8 cellular contexts compared by ENCODE assay signal in the genomic region with DNA sequence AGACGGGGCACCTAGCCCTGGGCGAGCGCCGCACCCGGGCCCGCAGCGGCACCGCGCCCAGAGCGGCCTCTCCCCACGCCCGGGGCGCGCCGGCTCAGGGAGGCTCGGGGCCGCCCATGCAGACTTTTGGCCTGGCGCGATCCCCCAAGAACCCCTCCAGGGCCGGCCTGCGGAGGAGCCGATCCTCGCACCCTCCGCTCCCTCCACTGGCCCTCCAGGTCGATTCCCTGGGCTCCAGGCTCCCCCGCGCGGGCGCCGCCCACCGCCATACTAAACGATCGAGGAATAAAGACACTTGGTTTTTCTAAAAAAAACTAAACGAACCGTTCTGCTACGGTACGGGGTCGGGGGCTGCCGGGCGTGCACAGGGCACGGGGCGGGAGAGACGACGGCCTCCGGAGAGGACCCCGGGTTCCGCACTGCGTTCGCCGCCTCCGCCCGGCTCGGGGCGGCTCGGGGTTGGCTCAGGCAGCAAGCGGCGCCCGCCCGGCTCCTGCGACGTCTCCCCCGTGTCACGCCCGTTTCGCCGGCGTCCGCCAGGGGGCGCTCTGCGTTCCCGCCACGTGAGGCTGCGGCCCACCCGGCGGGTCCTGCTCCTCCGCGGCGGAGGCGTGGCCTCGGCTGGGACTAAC. TPM values are rescaled to one million over a fixed set of nuclear protein-coding genes. Genes with fewer than 3 reads are reported as not detected.
DNase-seq lines count a peak whose midpoint lies in the region; ATAC-seq and TF ChIP-seq lines count a peak whose summit lies in the region.

No MANE protein-coding gene starts in this region.

- peak; percentile 93 for TF ChIP-seq CTCF in IMR-90 (conservative IDR thresholded peaks at IDR 0.05; ENCODE audit: low read depth, low read length)
- peak; percentile 57 for TF ChIP-seq CTCF in epithelial cell of proximal tubule (conservative IDR thresholded peaks at IDR 0.05; ENCODE audit: low read depth, low read length)

- H2BK5ac ChIP-seq in IMR-90 (ENCODE audit: low read depth, low read length, poor library complexity, severe bottlenecking) = peak overlapping the region; percentile 36

- peak overlapping the region; percentile 91 for H2AK9ac ChIP-seq in IMR-90 (replicated peaks; ENCODE audit: low read depth, low read length, poor library complexity)

- peak; percentile 68 for ATAC-seq in GM21529 (IDR thresholded peaks at IDR 0.05; ENCODE audit: unreplicated experiment)
- peak; percentile 87 for ATAC-seq in IMR-90 (ENCODE audit: low read depth)

- peaks cover 8% of the 10 kb centered on the region for H3K4me1 ChIP-seq in IMR-90 (ENCODE audit: control insufficient read depth, insufficient read depth, low read length)
- peaks cover 28 to 33% of the 10 kb centered on the region in 2 donors for H3K4me1 ChIP-seq in mucosa of rectum (ENCODE audit: control insufficient read depth in 2 of 2, insufficient read depth in 2 of 2, low read length in 2 of 2)

- dilution Hi-C loops in IMR-90 (cut with HindIII; ENCODE audit: low sequenced_read_pairs, unreplicated experiment) = no loop called here

- no peak overlapping the region for H3K23ac ChIP-seq in IMR-90 (ENCODE audit: low read depth, low read length)

- peak; percentile 88 for DNase-seq in DMS153 treated with DMSO at 0.1 percent for 48 hours (lab: John Stamatoyannopoulos, UW; ENCODE audit: unreplicated experiment)
- DNase-seq in IMR-90 = peak; percentile 86
- peak; percentile 97 for DNase-seq in OCI-M1 (lab: John Stamatoyannopoulos, UW)
- DNase-seq in activated T-cell treated with anti-CD3 and anti-CD28 coated beads for 48 hours (ENCODE audit: low read depth) = peak; percentile 100
- DNase-seq in epithelial cell of proximal tubule (ENCODE audit: low read depth) = no peak
- peak; percentile 94 to 95 for DNase-seq in stimulated activated CD8-positive, alpha-beta memory T cell treated with anti-CD3 and anti-CD28 coated beads, Interleukin-4, amount 100 ng/mL, for 4 hours (ENCODE audit: low read depth in 2 of 2, low spot score in 1 of 2)

- no peak overlapping the region for H2BK20ac ChIP-seq in IMR-90 (ENCODE audit: low read depth, low read length)

- 1% methylated on average over 44 of the region's 80 CpGs; no CpG with 5 or more reads in 1 of the 2 experiments for WGBS in IMR-90 (ENCODE audit: extremely low coverage in 2 of 2, insufficient read length in 1 of 2), 2 experiments

- peak overlapping the region; percentile 86 for H2AFZ ChIP-seq in IMR-90 (replicated peaks; ENCODE audit: low read length, poor library complexity)

- H3K36me3 ChIP-seq in IMR-90 (ENCODE audit: control insufficient read depth, insufficient read depth, low read length) = peaks cover 22% of the 10 kb centered on the region; the same call in 1 of the 2 replicates
- no peaks in the 10 kb centered on the region for H3K36me3 ChIP-seq in mucosa of rectum (ENCODE audit: control insufficient read depth in 2 of 2, insufficient read depth in 2 of 2, low read length in 2 of 2)

- no peak overlapping the region for H3K18ac ChIP-seq in IMR-90 (ENCODE audit: low read depth, low read length)

- H4K91ac ChIP-seq in IMR-90 (ENCODE audit: insufficient read depth, low read depth, low read length) = peak overlapping the region; percentile 48

- no peak overlapping the region for H2BK15ac ChIP-seq in IMR-90 (ENCODE audit: low read depth, low read length)

- peaks cover 8% of the 10 kb centered on the region for H4K20me1 ChIP-seq in IMR-90 (ENCODE audit: insufficient read depth, low read length)

- no TSS peak for BruUV-seq in IMR-90 (replicated peaks; lab: Mats Ljungman, UMichigan)

- H3K56ac ChIP-seq in IMR-90 (ENCODE audit: extremely low read depth, insufficient read depth, low read length) = no peak overlapping the region

- H4K8ac ChIP-seq in IMR-90 (ENCODE audit: low read depth in 2 of 2, low read length in 2 of 2) = peak overlapping the region; percentile 53 to 76; a peak in 2 of 4 replicates

- no peak overlapping the region for H4K5ac ChIP-seq in IMR-90 (ENCODE audit: low read depth, low read length)

- POLR2A ChIA-PET in IMR-90 (lab: Charles Lee; ENCODE audit: unreplicated experiment) = no interaction called here

- peak overlapping the region; percentile 59 for H3K4me2 ChIP-seq in IMR-90 (ENCODE audit: low read depth, low read length)

- peak overlapping the region; percentile 65 for H3K9ac ChIP-seq in IMR-90 (ENCODE audit: low read depth, low read length)
- H3K9ac ChIP-seq in mucosa of rectum (ENCODE audit: low read depth in 1 of 2, low read length in 2 of 2) = peak overlapping the region; percentile 77 to 79

- no peaks in the 10 kb centered on the region for H3K27me3 ChIP-seq in IMR-90 (ENCODE audit: control insufficient read depth, insufficient read depth, low read length)
- no peaks in the 10 kb centered on the region for H3K27me3 ChIP-seq in mucosa of rectum (ENCODE audit: control insufficient read depth in 2 of 2, insufficient read depth in 2 of 2, low read length in 2 of 2)

- H3K9me3 ChIP-seq in IMR-90 (ENCODE audit: control insufficient read depth, insufficient read depth, low read length) (no peaks in the 10 kb centered on the region), mucosa of rectum (ENCODE audit: control insufficient read depth in 2 of 2, low read length in 2 of 2) (no peaks in the 10 kb centered on the region)

- 0 out of 2 replicates have a peak overlapping the region, but pooled peaks have one; percentile 11 for H3K14ac ChIP-seq in IMR-90 (replicated peaks; ENCODE audit: low read depth, low read length)

- in situ Hi-C loops in IMR-90 (cut with MboI; ENCODE audit: low sequenced_read_pairs) = no loop called here

- H3K27ac ChIP-seq in IMR-90 (ENCODE audit: insufficient read depth, low read length) (peak overlapping the region; percentile 64), mucosa of rectum (ENCODE audit: low read depth in 2 of 2, low read length in 2 of 2) (peak overlapping the region; percentile 82 to 88)

- peak overlapping the region; percentile 63 for H3K4ac ChIP-seq in IMR-90 (ENCODE audit: low read depth, low read length)

- H2BK120ac ChIP-seq in IMR-90 (ENCODE audit: low read depth, low read length) = no peak overlapping the region

- H3K79me1 ChIP-seq in IMR-90 (ENCODE audit: low read depth in 1 of 2, low read length in 2 of 2) = peaks cover 0 to 27% of the 10 kb centered on the region in 2 experiments; a peak in 2 of 4 replicates

- H2AK5ac ChIP-seq in IMR-90 (ENCODE audit: low read depth, low read length) = 0 out of 2 replicates have a peak overlapping the region, but pooled peaks have one; percentile 51

- peak overlapping the region; percentile 40 for H3K4me3 ChIP-seq in IMR-90 (ENCODE audit: insufficient read depth, low read depth, low read length)
- peak overlapping the region; percentile 71 for H3K4me3 ChIP-seq in epithelial cell of proximal tubule (ENCODE audit: low read depth, low read length)
- H3K4me3 ChIP-seq in mucosa of rectum (ENCODE audit: low read length in 2 of 2) = peak overlapping the region; percentile 70 to 72

- intact Hi-C loops in IMR-90 (cut with micrococcal nuclease) = loop anchor here (1.0 to 5.0 kb wide), 2 partner anchors 36 to 239 kb away; a partner anchor contains a TSS

- TF ChIP-seq POLR2A in IMR-90 (IDR thresholded peaks at IDR 0.05; ENCODE audit: low read depth, low read length) = no peak

- no peaks in the 10 kb centered on the region; the same call in 1 of the 2 replicates for H3K9me1 ChIP-seq in IMR-90 (ENCODE audit: insufficient read depth, low read length)

- peak; percentile 53 for TF ChIP-seq RAD21 in IMR-90 (IDR thresholded peaks at IDR 0.05; ENCODE audit: low read length)

- CTCF ChIA-PET in IMR-90 (lab: Yijun Ruan, JAX) = interaction anchor here (0.6 to 1.3 kb wide), 3 partner anchors 88 to 240 kb away, joined by 3 read pairs; no protein-coding TSS in a partner anchor

TF ChIP-seq in IMR-90, 13 proteins besides CTCF, POLR2A, EP300 and RAD21 (continues in another document):
- peak; percentile 47 for TF ChIP-seq RCOR1 (IDR thresholded peaks at IDR 0.05; ENCODE audit: insufficient replicate concordance, low read length)
- no peak for TF ChIP-seq RFX5 (IDR thresholded peaks at IDR 0.05; ENCODE audit: low read depth, low read length)
- no peak for TF ChIP-seq CEBPB (IDR thresholded peaks at IDR 0.05; ENCODE audit: low read depth, low read length)
- no peak for TF ChIP-seq FOS (IDR thresholded peaks at IDR 0.05; ENCODE audit: low read depth, low read length)

RNA-seq across cellular contexts. Expression of a gene that starts 0.4 kb away (rescaled TPM):
- total RNA-seq in IMR-90 (2012; rRNA removed) = 0.56 and 0.72 TPM in 2 replicates
- polyA plus RNA-seq in IMR-90 (2012; rRNA removed) = 0.80 and 0.82 TPM in 2 replicates
- 0.58 and 0.95 TPM in 2 replicates for polyA plus RNA-seq in IMR-90 (2012; cell fraction: cytosol; rRNA removed)
- 0.68 and 1.2 TPM in 2 replicates for polyA plus RNA-seq in IMR-90 (2012; cell fraction: nucleus; rRNA removed; ENCODE audit: low replicate concordance)
- total RNA-seq in epithelial cell of proximal tubule = 5.5 and 6.1 TPM in 2 replicates

RNA-seq across cellular contexts. Expression of a gene that starts 7.8 kb away (rescaled TPM):
- 26.5 and 27.8 TPM in 2 replicates for total RNA-seq in IMR-90 (2012; rRNA removed)
- polyA plus RNA-seq in IMR-90 (2012; rRNA removed) = 95.6 and 123 TPM in 2 replicates
- polyA plus RNA-seq in IMR-90 (2012; cell fraction: cytosol; rRNA removed) = 92.2 and 162 TPM in 2 replicates
- 96.9 and 278 TPM in 2 replicates for polyA plus RNA-seq in IMR-90 (2012; cell fraction: nucleus; rRNA removed; ENCODE audit: low replicate concordance)
- total RNA-seq in epithelial cell of proximal tubule = 0.80 and 2.1 TPM in 2 replicates

RNA-seq across cellular contexts. Expression of a gene that starts 14.8 kb away (rescaled TPM):
- total RNA-seq in IMR-90 (2012; rRNA removed) (196 and 386 TPM in 2 replicates), epithelial cell of proximal tubule (283 and 454 TPM in 2 replicates)
- polyA plus RNA-seq in IMR-90 (2012; rRNA removed) = 806 and 1,337 TPM in 2 replicates
- 677 and 1,004 TPM in 2 replicates for polyA plus RNA-seq in IMR-90 (2012; cell fraction: cytosol; rRNA removed)
- 119 and 187 TPM in 2 replicates for polyA plus RNA-seq in IMR-90 (2012; cell fraction: nucleus; rRNA removed; ENCODE audit: low replicate concordance)

RNA-seq across cellular contexts. Expression of a gene that starts 32.7 kb away (rescaled TPM):
- 0.28 and 0.54 TPM in 2 replicates for total RNA-seq in IMR-90 (2012; rRNA removed)
- 1.3 TPM in 2 replicates for polyA plus RNA-seq in IMR-90 (2012; rRNA removed)
- 1.3 and 1.7 TPM in 2 replicates for polyA plus RNA-seq in IMR-90 (2012; cell fraction: cytosol; rRNA removed)
- 2.0 and 2.1 TPM in 2 replicates for polyA plus RNA-seq in IMR-90 (2012; cell fraction: nucleus; rRNA removed; ENCODE audit: low replicate concordance)
- total RNA-seq in epithelial cell of proximal tubule = 1.0 and 2.3 TPM in 2 replicates

RNA-seq across cellular contexts. Expression of a gene that starts 34.7 kb away (rescaled TPM):
- total RNA-seq in IMR-90 (2012; rRNA removed) (22.8 and 26.2 TPM in 2 replicates), epithelial cell of proximal tubule (17.0 and 21.8 TPM in 2 replicates)
- 19.0 and 21.1 TPM in 2 replicates for polyA plus RNA-seq in IMR-90 (2012; rRNA removed)
- 18.5 and 25.0 TPM in 2 replicates for polyA plus RNA-seq in IMR-90 (2012; cell fraction: cytosol; rRNA removed)
- 12.2 and 14.9 TPM in 2 replicates for polyA plus RNA-seq in IMR-90 (2012; cell fraction: nucleus; rRNA removed; ENCODE audit: low replicate concordance)
